35 cellular contexts compared by ENCODE assay signal in the genomic region with DNA sequence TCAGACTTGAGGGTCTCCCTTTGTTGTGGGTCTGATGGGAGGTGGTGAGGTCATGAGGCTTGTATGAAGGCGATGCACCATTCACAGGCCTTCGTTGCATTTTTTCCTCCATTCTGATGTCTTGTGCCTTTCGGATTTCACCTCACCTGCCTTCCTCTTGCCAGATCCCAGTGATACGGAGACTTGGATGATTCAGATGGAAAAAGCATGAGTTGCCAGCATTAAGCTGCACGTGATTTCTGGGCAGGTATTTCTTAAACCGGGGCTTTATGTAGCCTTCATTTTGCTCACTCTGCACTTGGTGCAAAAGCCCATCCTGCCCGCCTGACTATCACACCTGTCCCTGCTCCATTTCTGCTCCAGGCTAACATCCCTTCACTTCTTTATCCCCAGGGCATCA.
DNase-seq lines count a peak whose midpoint lies in the region; ATAC-seq, FAIRE-seq and TF ChIP-seq lines count a peak whose summit lies in the region.
"Had no signal": no experiment of that assay in that cellular context is flagged by ENCODE, and none has a peak within 500 bp of the region (broad histone marks: within the 10 kb centered on the region; RNA-seq: fewer than 3 reads in every experiment).

No MANE protein-coding gene starts in this region.

- H2BK120ac ChIP-seq in trophoblast cell (ENCODE audit: insufficient read depth, low read length, poor library complexity) = no peak overlapping the region

- no peak overlapping the region for H2BK12ac ChIP-seq in trophoblast cell (ENCODE audit: low read length)

- H3K4me1 Mint-ChIP-seq in endodermal cell = no peaks in the 10 kb centered on the region
- H3K4me1 Mint-ChIP-seq: B cell; CD14-positive monocyte; CD4-positive, alpha-beta memory T cell; CD4-positive, CD25-positive, alpha-beta regulatory T cell; CD8-positive, alpha-beta memory T cell had no signal

- no peaks in the 10 kb centered on the region for H3K27me3 ChIP-seq in bronchial epithelial cell (ENCODE audit: control insufficient read depth, insufficient read depth, low read length)
- no peaks in the 10 kb centered on the region for H3K27me3 ChIP-seq in endodermal cell (ENCODE audit: control insufficient read depth, insufficient read depth, low read length, poor library complexity, severe bottlenecking)
- H3K27me3 ChIP-seq in trophoblast cell (ENCODE audit: insufficient read depth, low read length) = no peaks in the 10 kb centered on the region
- H3K27me3 ChIP-seq: BLaER1; BLaER1 treated with 17β-estradiol and CSF1 and Interleukin-3, amounts not matched to agents 10 nM and 100 nM had no signal

- no peak overlapping the region for H3K14ac ChIP-seq in trophoblast cell (ENCODE audit: low read length)

- H3K79me1 ChIP-seq in trophoblast cell (ENCODE audit: low read length) = no peaks in the 10 kb centered on the region

- TF ChIP-seq CTCF in bronchial epithelial cell (IDR thresholded peaks at IDR 0.05; ENCODE audit: insufficient read depth, low read length, severe bottlenecking) = no peak
- TF ChIP-seq CTCF in endodermal cell (conservative IDR thresholded peaks at IDR 0.05) = no peak

- H3K4me3 ChIP-seq in bronchial epithelial cell (ENCODE audit: low read depth, low read length) (no peak overlapping the region), endodermal cell (ENCODE audit: low read length) (no peak overlapping the region), trophoblast cell (ENCODE audit: low read depth, low read length) (no peak overlapping the region)
- H3K4me3 ChIP-seq: A549; BLaER1; BLaER1 treated with 17β-estradiol and CSF1 and Interleukin-3, amounts not matched to agents 10 nM and 100 nM had no signal

- H3K23ac ChIP-seq in trophoblast cell (ENCODE audit: low read length) = no peak overlapping the region

- H3K27ac Mint-ChIP-seq in endodermal cell = no peak overlapping the region
- H3K27ac Mint-ChIP-seq: B cell; CD14-positive monocyte; CD4-positive, alpha-beta memory T cell; CD4-positive, alpha-beta T cell; CD4-positive, CD25-positive, alpha-beta regulatory T cell; CD8-positive, alpha-beta memory T cell; CD8-positive, alpha-beta T cell had no signal

- no peak for TF ChIP-seq POLR2A in erythroblast (IDR thresholded peaks at IDR 0.05; ENCODE audit: low read length)

- no peak for ATAC-seq in HG02798 (IDR thresholded peaks at IDR 0.05; ENCODE audit: poor library complexity, unreplicated experiment)
- ATAC-seq: A549; CD8-positive, alpha-beta T cell had no signal

- no peaks in the 10 kb centered on the region for H3K9me3 Mint-ChIP-seq in endodermal cell
- H3K9me3 Mint-ChIP-seq: CD4-positive, alpha-beta T cell; CD8-positive, alpha-beta memory T cell; CD8-positive, alpha-beta T cell had no signal

- H3K4me1 ChIP-seq in endodermal cell (ENCODE audit: control insufficient read depth, insufficient read depth, low read length) (no peaks in the 10 kb centered on the region), trophoblast cell (ENCODE audit: control insufficient read depth in 1 of 2, insufficient read depth in 2 of 2, low read length in 2 of 2) (peaks cover 0 to 3% of the 10 kb centered on the region in 2 experiments)
- H3K4me1 ChIP-seq: A549; BE2C; BLaER1; BLaER1 treated with 17β-estradiol and CSF1 and Interleukin-3, amounts not matched to agents 10 nM and 100 nM; Caco-2 had no signal

- H4K91ac ChIP-seq in trophoblast cell (ENCODE audit: low read depth, low read length) = no peak overlapping the region

- 91 to 96% methylated on average over 5 to 7 of the region's 7 CpGs for WGBS in endodermal cell (ENCODE audit: insufficient coverage in 1 of 2, insufficient read length in 1 of 2), 2 experiments
- WGBS in trophoblast cell (ENCODE audit: extremely low coverage, insufficient coverage, insufficient read length) = no CpG with 5 or more reads among the region's 7 CpGs

- no peak overlapping the region for H3K4ac ChIP-seq in trophoblast cell (ENCODE audit: low read depth, low read length)

- DNase-seq in bronchial epithelial cell (ENCODE audit: low read depth) = no peak
- DNase-seq in endodermal cell = peak; percentile 31
- DNase-seq in trophoblast cell = peak; percentile 73 to 81
- no peak for DNase-seq in activated naive CD4-positive, alpha-beta T cell treated with Interleukin-2 at 50 U/mL for 16 hours
- no peak for DNase-seq in erythroblast (lab: John Stamatoyannopoulos, UW)
- DNase-seq: 8988T; ACHN; AML-193; BE2C; C1 segment of cervical spinal cord; Caco-2; Calu3; CD4-positive, alpha-beta memory T cell; CD4-positive, alpha-beta T cell; CD4-positive, CD25-positive, alpha-beta regulatory T cell; CD8-positive, alpha-beta memory T cell; CD8-positive, alpha-beta T cell; COR-L47; DMS 273 treated with DMSO at 0.1 percent for 48 hours; DMS153; DMS53; DMS79; DMS79 treated with DMSO at 0.1 percent for 48 hours; DND-41; EL had no signal

- no peak overlapping the region for H2AK5ac ChIP-seq in trophoblast cell (ENCODE audit: low read length)

- no peak overlapping the region for H3K18ac ChIP-seq in trophoblast cell (ENCODE audit: low read length)

- no peak overlapping the region for H4K12ac ChIP-seq in trophoblast cell (ENCODE audit: low read depth, low read length)

- H3K36me3 Mint-ChIP-seq in endodermal cell (ENCODE audit: low read depth) = no peaks in the 10 kb centered on the region
- H3K36me3 Mint-ChIP-seq: CD14-positive monocyte; CD4-positive, alpha-beta memory T cell; CD4-positive, CD25-positive, alpha-beta regulatory T cell; CD8-positive, alpha-beta memory T cell; CD8-positive, alpha-beta T cell had no signal

- H2BK5ac ChIP-seq in trophoblast cell (ENCODE audit: low read depth, low read length, poor library complexity) = no peak overlapping the region

- H3K79me2 ChIP-seq in trophoblast cell (ENCODE audit: control insufficient read depth, insufficient read depth, low read length, poor library complexity) = no peaks in the 10 kb centered on the region

- no peak overlapping the region for H3K4me2 ChIP-seq in trophoblast cell (ENCODE audit: low read length)
- H3K4me2 ChIP-seq: A549; BLaER1; BLaER1 treated with 17β-estradiol and CSF1 and Interleukin-3, amounts not matched to agents 10 nM and 100 nM had no signal

- no peak overlapping the region for H2AFZ ChIP-seq in trophoblast cell (ENCODE audit: insufficient read depth, low read length, poor library complexity)

- FAIRE-seq in bronchial epithelial cell (lab: Jason Lieb, UNC) = peak; percentile 23
- FAIRE-seq: A204.1, A549, D721Med had no signal

- H3K27me3 Mint-ChIP-seq in endodermal cell (ENCODE audit: insufficient read depth) = no peaks in the 10 kb centered on the region
- H3K27me3 Mint-ChIP-seq: B cell; CD4-positive, alpha-beta T cell; CD4-positive, CD25-positive, alpha-beta regulatory T cell had no signal

- no peaks in the 10 kb centered on the region for H3K36me3 ChIP-seq in bronchial epithelial cell (ENCODE audit: control insufficient read depth, insufficient read depth, low read length)
- H3K36me3 ChIP-seq in endodermal cell (ENCODE audit: control insufficient read depth, insufficient read depth, low read length) = no peaks in the 10 kb centered on the region
- no peaks in the 10 kb centered on the region for H3K36me3 ChIP-seq in trophoblast cell (ENCODE audit: control insufficient read depth in 1 of 2, insufficient read depth in 2 of 2, low read length in 2 of 2)
- H3K36me3 ChIP-seq: BE2C; BLaER1; BLaER1 treated with 17β-estradiol and CSF1 and Interleukin-3, amounts not matched to agents 10 nM and 100 nM had no signal

- no peak overlapping the region for H3K9ac ChIP-seq in endodermal cell (ENCODE audit: extremely low read depth, low read length, poor library complexity, severe bottlenecking)
- H3K9ac ChIP-seq in trophoblast cell (ENCODE audit: low read length) = no peak overlapping the region
- H3K9ac ChIP-seq: BLaER1; BLaER1 treated with 17β-estradiol and CSF1 and Interleukin-3, amounts not matched to agents 10 nM and 100 nM had no signal

- no peak overlapping the region for H3K4me3 Mint-ChIP-seq in endodermal cell
- H3K4me3 Mint-ChIP-seq: B cell; CD14-positive monocyte; CD4-positive, alpha-beta memory T cell; CD4-positive, alpha-beta T cell; CD4-positive, CD25-positive, alpha-beta regulatory T cell; CD8-positive, alpha-beta memory T cell; CD8-positive, alpha-beta T cell had no signal

- H3K9me3 ChIP-seq in endodermal cell (ENCODE audit: control insufficient read depth, low read length) (no peaks in the 10 kb centered on the region), trophoblast cell (ENCODE audit: insufficient read depth, low read depth, low read length) (no peaks in the 10 kb centered on the region)
- H3K9me3 ChIP-seq: A549; BE2C; BLaER1; BLaER1 treated with 17β-estradiol and CSF1 and Interleukin-3, amounts not matched to agents 10 nM and 100 nM had no signal

- H3K27ac ChIP-seq in endodermal cell (ENCODE audit: low read depth, low read length) (no peak overlapping the region), trophoblast cell (ENCODE audit: low read depth, low read length) (no peak overlapping the region)
- H3K27ac ChIP-seq: 22Rv1; A549; BLaER1; BLaER1 treated with 17β-estradiol and CSF1 and Interleukin-3, amounts not matched to agents 10 nM and 100 nM; C4-2B had no signal

- no peak overlapping the region for H4K8ac ChIP-seq in trophoblast cell (ENCODE audit: low read depth, low read length)

Comparison
In these comparisons a context has a peak if more than half of its experiments do, and no peak if none do; other contexts are left out.
1. DNase-seq: peak in endodermal cell (single experiment) and trophoblast cell (2 of 2); none in bronchial epithelial cell (single experiment), activated naive CD4-positive, alpha-beta T cell treated with Interleukin-2 at 50 U/mL for 16 hours (single experiment) and erythroblast (0 of 2).